17 cellular contexts compared by ENCODE assay signal in genomic region chr2:238914648-238915015, GRCh38.
DNase-seq lines count a peak whose midpoint lies in the region; ATAC-seq and TF ChIP-seq lines count a peak whose summit lies in the region.
"Had no signal": no experiment of that assay in that cellular context is flagged by ENCODE, and none has a peak within 500 bp of the region (broad histone marks: within the 10 kb centered on the region; RNA-seq: fewer than 3 reads in every experiment).

No MANE protein-coding gene starts in this region.

- no peaks in the 10 kb centered on the region for H3K9me3 Mint-ChIP-seq in CD4-positive, alpha-beta T cell
- H3K9me3 Mint-ChIP-seq: activated naive CD4-positive, alpha-beta T cell treated with anti-CD3 and anti-CD28 coated beads for 36 hours had no signal

- no peaks in the 10 kb centered on the region for H3K27me3 ChIP-seq in CD4-positive, alpha-beta T cell (ENCODE audit: control insufficient read depth, insufficient read depth, low read length)
- H3K27me3 ChIP-seq: testis had no signal

- intact Hi-C loops in left cardiac atrium (cut with DNase I): no loop called here
- intact Hi-C loops in Right ventricle myocardium superior (cut with DNase I): no loop called here
- intact Hi-C loops in CD4-positive, alpha-beta T cell (cut with DNase I, micrococcal nuclease): no loop called here

- DNase-seq in left cardiac atrium (peak; percentile 2), Right ventricle myocardium superior (no peak), amniotic epithelial cell (ENCODE audit: low read depth) (peak; percentile 71), iris pigment epithelial cell (ENCODE audit: low read depth) (peak; percentile 77), NCI-H2171 (lab: John Stamatoyannopoulos, UW) (no peak), NCI-H2227 treated with DMSO at 0.1 percent for 48 hours (lab: John Stamatoyannopoulos, UW) (no peak)
- DNase-seq in CD4-positive, alpha-beta T cell: no peak
- DNase-seq: activated CD4-positive, alpha-beta memory T cell treated with anti-CD3 and anti-CD28 coated beads, Interleukin-2, amount 10 ng/mL, durations not matched to agents 7 days and 5 days; activated naive CD4-positive, alpha-beta T cell treated with anti-CD3 and anti-CD28 coated beads for 36 hours; cerebellar nuclear complex; erythroblast; NCI-H1436 treated with DMSO at 0.1 percent for 48 hours; NCI-H774; SJCRH30; testis had no signal

- no peak overlapping the region for H3K4me3 Mint-ChIP-seq in CD4-positive, alpha-beta T cell
- H3K4me3 Mint-ChIP-seq: activated CD4-positive, alpha-beta memory T cell treated with anti-CD3 and anti-CD28 coated beads, Interleukin-2, amount 10 ng/mL, durations not matched to agents 7 days and 5 days; activated naive CD4-positive, alpha-beta T cell treated with anti-CD3 and anti-CD28 coated beads for 36 hours had no signal

- no peak overlapping the region for H3K27ac Mint-ChIP-seq in CD4-positive, alpha-beta T cell
- H3K27ac Mint-ChIP-seq: activated CD4-positive, alpha-beta memory T cell treated with anti-CD3 and anti-CD28 coated beads, Interleukin-2, amount 10 ng/mL, durations not matched to agents 7 days and 5 days; activated naive CD4-positive, alpha-beta T cell treated with anti-CD3 and anti-CD28 coated beads for 36 hours had no signal

- no peak overlapping the region for H3K27ac ChIP-seq in CD4-positive, alpha-beta T cell (ENCODE audit: low read depth, low read length)
- H3K27ac ChIP-seq: neutrophil, SJCRH30, testis had no signal

- peaks cover 22% of the 10 kb centered on the region for H3K27me3 Mint-ChIP-seq in CD4-positive, alpha-beta T cell
- H3K27me3 Mint-ChIP-seq: activated CD4-positive, alpha-beta memory T cell treated with anti-CD3 and anti-CD28 coated beads, Interleukin-2, amount 10 ng/mL, durations not matched to agents 7 days and 5 days had no signal

- POLR2A ChIA-PET in CD4-positive, alpha-beta T cell (lab: Charles Lee): no interaction called here

- no peaks in the 10 kb centered on the region for H3K36me3 Mint-ChIP-seq in CD4-positive, alpha-beta T cell (ENCODE audit: low read depth)

- CTCF ChIA-PET in CD4-positive, alpha-beta T cell (lab: Charles Lee): no interaction called here

- H3K4me1 Mint-ChIP-seq in CD4-positive, alpha-beta T cell (ENCODE audit: low read depth): no peaks in the 10 kb centered on the region
- H3K4me1 Mint-ChIP-seq: activated CD4-positive, alpha-beta memory T cell treated with anti-CD3 and anti-CD28 coated beads, Interleukin-2, amount 10 ng/mL, durations not matched to agents 7 days and 5 days had no signal

- ATAC-seq in left cardiac atrium: no peak
- no peak for ATAC-seq in Right ventricle myocardium superior (ENCODE audit: poor library complexity)
- ATAC-seq in CD4-positive, alpha-beta T cell (ENCODE audit: poor library complexity): no peak
- ATAC-seq in HG02938 (IDR thresholded peaks at IDR 0.05; ENCODE audit: unreplicated experiment): no peak

- no peak for TF ChIP-seq CTCF in CD4-positive, alpha-beta T cell (IDR thresholded peaks at IDR 0.05)

- H3K9me3 ChIP-seq in CD4-positive, alpha-beta T cell (ENCODE audit: control insufficient read depth, low read length): no peaks in the 10 kb centered on the region
- H3K9me3 ChIP-seq: neutrophil, SJCRH30, testis had no signal

Comparison
In these comparisons a context has a peak if more than half of its experiments do, and no peak if none do; other contexts are left out.
1. DNase-seq: peak in left cardiac atrium (single experiment), amniotic epithelial cell (single experiment) and iris pigment epithelial cell (single experiment); none in Right ventricle myocardium superior (single experiment), NCI-H2171 (single experiment), NCI-H2227 treated with DMSO at 0.1 percent for 48 hours (single experiment) and CD4-positive, alpha-beta T cell (0 of 10).